ENCODE assay signal across 26 cellular contexts in the genomic region with DNA sequence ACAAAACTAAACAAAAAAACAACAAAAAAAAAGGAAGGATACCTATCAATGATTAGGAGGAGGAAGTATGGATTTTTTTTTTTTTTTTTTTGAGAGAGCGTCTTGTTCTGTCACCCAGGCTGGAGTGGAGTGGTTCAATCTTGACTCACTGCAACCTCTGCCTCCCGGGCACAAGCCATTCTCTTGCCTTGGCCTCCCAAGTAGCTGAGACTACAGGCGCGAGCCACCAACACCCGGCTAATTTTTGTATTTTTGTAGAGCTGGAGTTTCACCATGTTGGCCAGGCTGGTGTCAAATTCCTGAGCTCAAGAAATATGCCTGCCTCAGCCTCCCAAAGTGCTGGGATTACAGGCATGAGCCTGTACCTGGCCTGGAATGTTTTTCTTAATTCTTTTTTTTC.
DNase-seq lines count a peak whose midpoint lies in the region; ATAC-seq, FAIRE-seq and TF ChIP-seq lines count a peak whose summit lies in the region.
"Had no signal": no experiment of that assay in that cellular context is flagged by ENCODE, and none has a peak within 500 bp of the region (broad histone marks: within the 10 kb centered on the region; RNA-seq: fewer than 3 reads in every experiment).

No MANE protein-coding gene starts in this region.

- H3K27ac ChIP-seq in C4-2B (peak overlapping the region; percentile 16; the same call in 1 of the 2 replicates), endodermal cell (ENCODE audit: low read depth, low read length) (no peak overlapping the region)
- no peak overlapping the region for H3K27ac ChIP-seq in CD8-positive, alpha-beta T cell (ENCODE audit: low read depth, low read length)
- H3K27ac ChIP-seq: BLaER1 had no signal

- no peak overlapping the region for H3K4me3 ChIP-seq in CD8-positive, alpha-beta T cell (ENCODE audit: low read depth, low read length)
- no peak overlapping the region for H3K4me3 ChIP-seq in endodermal cell (ENCODE audit: low read length)
- H3K4me3 ChIP-seq: BLaER1, GM12878 had no signal

- POLR2A ChIA-PET in CD8-positive, alpha-beta T cell (lab: Charles Lee): no interaction called here

- no peaks in the 10 kb centered on the region for H3K27me3 ChIP-seq in CD8-positive, alpha-beta T cell (ENCODE audit: insufficient read depth, low read length)
- no peaks in the 10 kb centered on the region for H3K27me3 ChIP-seq in endodermal cell (ENCODE audit: control insufficient read depth, insufficient read depth, low read length, poor library complexity, severe bottlenecking)
- H3K27me3 ChIP-seq: BE2C, BLaER1 had no signal

- 96% methylated on average over 4 to 5 of the region's 5 CpGs for WGBS in endodermal cell (ENCODE audit: insufficient coverage in 1 of 2, insufficient read length in 1 of 2), 2 experiments

- H3K9me3 ChIP-seq in CD8-positive, alpha-beta T cell (ENCODE audit: low read length): no peaks in the 10 kb centered on the region
- H3K9me3 ChIP-seq in endodermal cell (ENCODE audit: control insufficient read depth, low read length): peaks cover 6% of the 10 kb centered on the region
- H3K9me3 ChIP-seq: BE2C, BLaER1 had no signal

- no peak for ATAC-seq in CD8-positive, alpha-beta T cell
- ATAC-seq in HG03354 (IDR thresholded peaks at IDR 0.05; ENCODE audit: poor library complexity, severe bottlenecking, unreplicated experiment): no peak
- ATAC-seq: GM12878 had no signal

- H3K27ac Mint-ChIP-seq in CD8-positive, alpha-beta T cell: peak overlapping the region; percentile 33
- peak overlapping the region; percentile 72 for H3K27ac Mint-ChIP-seq in activated T-helper 1 cell treated with anti-CD3 and anti-CD28 coated beads, Interleukin-12 subunit alpha, Interleukin-12 subunit beta, Interleukin-2, Interleukin-4 antibody, amounts not matched to agents 30 ng/mL and 10 ng/mL and 1 ng/mL, durations not matched to agents 14 hours and 24 hours and 36 hours
- H3K27ac Mint-ChIP-seq in endodermal cell: peak overlapping the region; percentile 39
- H3K27ac Mint-ChIP-seq: CD4-positive, alpha-beta T cell had no signal

- no peak for DNase-seq in CD8-positive, alpha-beta T cell
- DNase-seq in activated T-helper 1 cell treated with anti-CD3 and anti-CD28 coated beads, Interleukin-12 subunit alpha, Interleukin-12 subunit beta, Interleukin-2, Interleukin-4 antibody, amounts not matched to agents 30 ng/mL and 10 ng/mL and 1 ng/mL, durations not matched to agents 14 hours and 24 hours and 36 hours (ENCODE audit: low spot score): no peak
- DNase-seq in endodermal cell (no peak), GM12891 (ENCODE audit: insufficient read length, low spot score) (no peak), NCI-H2029 (lab: John Stamatoyannopoulos, UW) (no peak), NCI-H187 treated with DMSO at 0.1 percent for 48 hours (lab: John Stamatoyannopoulos, UW) (no peak)
- DNase-seq: 8988T; ACHN; BE2C; C1 segment of cervical spinal cord; CD4-positive, alpha-beta T cell; CD8-positive, alpha-beta memory T cell; COR-L47; DMS 273 treated with DMSO at 0.1 percent for 48 hours; DMS153; DMS53; DMS79; DND-41; EL; GDM1 had no signal

- H3K36me3 Mint-ChIP-seq in CD8-positive, alpha-beta T cell: peaks cover 66% of the 10 kb centered on the region
- peaks cover 52% of the 10 kb centered on the region for H3K36me3 Mint-ChIP-seq in activated T-helper 1 cell treated with anti-CD3 and anti-CD28 coated beads, Interleukin-12 subunit alpha, Interleukin-12 subunit beta, Interleukin-2, Interleukin-4 antibody, amounts not matched to agents 30 ng/mL and 10 ng/mL and 1 ng/mL, durations not matched to agents 14 hours and 24 hours and 36 hours (ENCODE audit: low read depth)
- peaks cover 57% of the 10 kb centered on the region for H3K36me3 Mint-ChIP-seq in endodermal cell (ENCODE audit: low read depth)

- TF ChIP-seq POLR2A in GM12891 (IDR thresholded peaks at IDR 0.05; ENCODE audit: low read depth, low read length): no peak

- H3K9me3 Mint-ChIP-seq in CD8-positive, alpha-beta T cell: no peaks in the 10 kb centered on the region
- no peaks in the 10 kb centered on the region for H3K9me3 Mint-ChIP-seq in activated T-helper 1 cell treated with anti-CD3 and anti-CD28 coated beads, Interleukin-12 subunit alpha, Interleukin-12 subunit beta, Interleukin-2, Interleukin-4 antibody, amounts not matched to agents 30 ng/mL and 10 ng/mL and 1 ng/mL, durations not matched to agents 14 hours and 24 hours and 36 hours
- no peaks in the 10 kb centered on the region for H3K9me3 Mint-ChIP-seq in endodermal cell
- H3K9me3 Mint-ChIP-seq: CD4-positive, alpha-beta T cell; CD8-positive, alpha-beta memory T cell had no signal

- CTCF ChIA-PET in CD8-positive, alpha-beta T cell (lab: Charles Lee): no interaction called here

- TF ChIP-seq CTCF in C4-2B (conservative IDR thresholded peaks at IDR 0.05) (no peak), endodermal cell (conservative IDR thresholded peaks at IDR 0.05) (no peak)
- TF ChIP-seq CTCF in CD8-positive, alpha-beta T cell (IDR thresholded peaks at IDR 0.05): no peak

- no peak overlapping the region for H3K9ac ChIP-seq in endodermal cell (ENCODE audit: extremely low read depth, low read length, poor library complexity, severe bottlenecking)
- H3K9ac ChIP-seq: BLaER1 had no signal

- H3K36me3 ChIP-seq in CD8-positive, alpha-beta T cell (ENCODE audit: insufficient read depth, low read length): peaks cover 21% of the 10 kb centered on the region
- peaks cover 13% of the 10 kb centered on the region for H3K36me3 ChIP-seq in endodermal cell (ENCODE audit: control insufficient read depth, insufficient read depth, low read length)

- no peaks in the 10 kb centered on the region for H3K4me1 ChIP-seq in CD8-positive, alpha-beta T cell (ENCODE audit: insufficient read depth, low read length)
- peaks cover 3% of the 10 kb centered on the region for H3K4me1 ChIP-seq in endodermal cell (ENCODE audit: control insufficient read depth, insufficient read depth, low read length)
- H3K4me1 ChIP-seq: BLaER1 had no signal

- peaks cover 11% of the 10 kb centered on the region for H3K4me1 Mint-ChIP-seq in CD8-positive, alpha-beta T cell (ENCODE audit: low read depth)
- H3K4me1 Mint-ChIP-seq in activated T-helper 1 cell treated with anti-CD3 and anti-CD28 coated beads, Interleukin-12 subunit alpha, Interleukin-12 subunit beta, Interleukin-2, Interleukin-4 antibody, amounts not matched to agents 30 ng/mL and 10 ng/mL and 1 ng/mL, durations not matched to agents 14 hours and 24 hours and 36 hours (ENCODE audit: low read depth): peaks cover 35% of the 10 kb centered on the region
- H3K4me1 Mint-ChIP-seq in endodermal cell: peaks cover 20% of the 10 kb centered on the region

- H3K4me3 Mint-ChIP-seq in CD8-positive, alpha-beta T cell: no peak overlapping the region
- no peak overlapping the region for H3K4me3 Mint-ChIP-seq in activated T-helper 1 cell treated with anti-CD3 and anti-CD28 coated beads, Interleukin-12 subunit alpha, Interleukin-12 subunit beta, Interleukin-2, Interleukin-4 antibody, amounts not matched to agents 30 ng/mL and 10 ng/mL and 1 ng/mL, durations not matched to agents 14 hours and 24 hours and 36 hours
- no peak overlapping the region for H3K4me3 Mint-ChIP-seq in endodermal cell
- H3K4me3 Mint-ChIP-seq: CD4-positive, alpha-beta T cell had no signal

- no peaks in the 10 kb centered on the region for H3K27me3 Mint-ChIP-seq in CD8-positive, alpha-beta T cell (ENCODE audit: low read depth)
- no peaks in the 10 kb centered on the region for H3K27me3 Mint-ChIP-seq in activated T-helper 1 cell treated with anti-CD3 and anti-CD28 coated beads, Interleukin-12 subunit alpha, Interleukin-12 subunit beta, Interleukin-2, Interleukin-4 antibody, amounts not matched to agents 30 ng/mL and 10 ng/mL and 1 ng/mL, durations not matched to agents 14 hours and 24 hours and 36 hours (ENCODE audit: insufficient read depth)
- H3K27me3 Mint-ChIP-seq in endodermal cell (ENCODE audit: insufficient read depth): no peaks in the 10 kb centered on the region
- H3K27me3 Mint-ChIP-seq: CD4-positive, alpha-beta T cell; CD8-positive, alpha-beta memory T cell had no signal

- FAIRE-seq in GM12891 (lab: Jason Lieb, UNC): no peak
- FAIRE-seq: A204.1, GM12878, GM19239 had no signal

- intact Hi-C loops in CD8-positive, alpha-beta T cell (cut with DNase I, micrococcal nuclease): loop anchor here in 1 of 2 experiments (5.0 kb wide), 1 partner anchor 409 kb away; no protein-coding TSS in a partner anchor
- intact Hi-C loops in activated T-helper 1 cell treated with anti-CD3 and anti-CD28 coated beads, Interleukin-12 subunit alpha, Interleukin-12 subunit beta, Interleukin-2, Interleukin-4 antibody, amounts not matched to agents 30 ng/mL and 10 ng/mL and 1 ng/mL, durations not matched to agents 14 hours and 24 hours and 36 hours (cut with micrococcal nuclease): loop anchor here (10.0 kb wide), 1 partner anchor 308 kb away; the partner anchor contains the start of gene ALCAM

TF ChIP-seq in GM12891, 5 proteins besides CTCF, POLR2A, EP300 and RAD21:
- TF ChIP-seq POLR2AphosphoS5 (IDR thresholded peaks at IDR 0.05; ENCODE audit: low read depth, low read length) (no peak), SPI1 (IDR thresholded peaks at IDR 0.05; ENCODE audit: low read depth, low read length) (no peak), PAX5 (IDR thresholded peaks at IDR 0.05; ENCODE audit: insufficient read depth, low read length, severe bottlenecking) (no peak), POU2F2 (IDR thresholded peaks at IDR 0.05; ENCODE audit: low read depth, low read length) (no peak), TAF1 (IDR thresholded peaks at IDR 0.05; ENCODE audit: low read depth, low read length) (no peak)
TF ChIP-seq in GM12891: peak in this region for 0.
